ENCODE assay signal across 24 cellular contexts in the genomic region with DNA sequence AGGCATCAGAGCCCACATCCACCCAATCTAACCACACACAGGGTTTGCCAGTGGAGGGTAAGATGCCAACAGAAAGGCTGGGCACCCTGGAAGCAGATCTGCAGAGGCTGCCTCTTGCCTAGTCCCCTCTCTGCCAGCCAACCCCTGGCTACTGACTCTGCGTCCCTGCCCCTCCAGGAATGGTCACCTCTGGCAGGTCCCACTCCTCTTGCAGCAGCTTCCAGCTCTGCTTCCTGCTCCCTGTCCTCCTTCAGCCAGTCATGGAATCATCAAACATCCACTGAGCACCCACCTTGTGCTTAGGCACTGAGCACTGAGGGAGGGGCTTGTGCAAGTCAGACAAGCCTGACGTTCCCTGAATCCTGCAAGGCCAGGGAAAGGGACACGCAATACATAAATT. TPM values are rescaled to one million over a fixed set of nuclear protein-coding genes. Genes with fewer than 3 reads are reported as not detected.
"Had no signal": no experiment of that assay in that cellular context is flagged by ENCODE, and none has a peak within 500 bp of the region (broad histone marks: within the 10 kb centered on the region; RNA-seq: fewer than 3 reads in every experiment).

No MANE protein-coding gene starts in this region.

- H3K27me3 ChIP-seq: SJCRH30 had no signal

- H3K4me3 ChIP-seq: K562, SJCRH30 had no signal

- H3K4me1 ChIP-seq: SJCRH30 had no signal

- H3K36me3 ChIP-seq: SJCRH30 had no signal

- H3K27ac ChIP-seq: KMS-11, RWPE1, SJCRH30 had no signal

- ATAC-seq: HepG2, K562, SK-N-SH treated with all-trans-retinoic acid at 6 μM for 48 hours had no signal

- H3K9ac ChIP-seq: KMS-11 had no signal

- H3K9me3 ChIP-seq: SJCRH30 had no signal

- DNase-seq: IMR-90, MV-4-11, NCI-H1048, NCI-H1105, NCI-H1417, NCI-H1436 treated with DMSO at 0.1 percent for 48 hours, NCI-H1694, NCI-H187 treated with DMSO at 0.1 percent for 48 hours, NCI-H2029 treated with DMSO at 0.1 percent for 48 hours, NCI-H2171 treated with DMSO at 0.1 percent for 48 hours, NCI-H510A, NCI-H524 treated with DMSO at 0.1 percent for 48 hours, NCI-H69, NCI-H774, SHP77 treated with DMSO at 0.1 percent for 48 hours, SJCRH30 had no signal

- H3K4me2 ChIP-seq: KMS-11 had no signal

RNA-seq across cellular contexts. Expression of a gene that starts 20.1 kb away (rescaled TPM):
- total RNA-seq: HT1080, IMR-90, LHCN-M2, MCF 10A, SJCRH30 had no signal
- polyA plus RNA-seq: IMR-90, K562 had no signal
